10 cellular contexts compared by ENCODE assay signal in genomic region chr17:40448639-40449261, GRCh38. TPM values are rescaled to one million over a fixed set of nuclear protein-coding genes. Genes with fewer than 3 reads are reported as not detected.
DNase-seq lines count a peak whose midpoint lies in the region; TF ChIP-seq lines count a peak whose summit lies in the region.
"Had no signal": no experiment of that assay in that cellular context is flagged by ENCODE, and none has a peak within 500 bp of the region (broad histone marks: within the 10 kb centered on the region; RNA-seq: fewer than 3 reads in every experiment).

No MANE protein-coding gene starts in this region.

- POLR2A ChIA-PET in A673 (lab: Charles Lee; ENCODE audit: low non-redundant PET), result interaction anchor here (0.7 kb wide), 1 partner anchor 123 kb away, joined by 10 read pairs; no protein-coding TSS in a partner anchor

- CTCF ChIA-PET in A673 (lab: Charles Lee), result no interaction called here

- WGBS in adipose tissue, 3 donors, result 23 to 35% (median 28%) methylated on average over 7 of the region's 7 CpGs
- 53% methylated on average over 7 of the region's 7 CpGs for WGBS in suprapubic skin

- H3K27ac ChIP-seq in adipose tissue (ENCODE audit: low read depth, low read length), result peak overlapping the region; percentile 74
- H3K27ac ChIP-seq in suprapubic skin, result peak overlapping the region; percentile 74
- no peak overlapping the region for H3K27ac ChIP-seq in A673 (ENCODE audit: low read depth, low read length, poor library complexity, severe bottlenecking)
- H3K27ac ChIP-seq: foreskin keratinocyte had no signal

- DNase-seq in HuH-7 (ENCODE audit: low spot score), result peak; percentile 34
- peak; percentile 74 for DNase-seq in kidney tubule cell (ENCODE audit: low spot score)
- DNase-seq in suprapubic skin (ENCODE audit: low spot score in 2 of 2), result no peak
- no peak for DNase-seq in A673 (ENCODE audit: low spot score)
- DNase-seq in NCI-H2196 treated with DMSO at 0.1 percent for 48 hours (lab: John Stamatoyannopoulos, UW; ENCODE audit: unreplicated experiment), result no peak
- DNase-seq in medulla oblongata (ENCODE audit: extremely low spot score), result no peak
- DNase-seq: foreskin keratinocyte, NCI-H2107 had no signal

- no peaks in the 10 kb centered on the region for H3K9me3 ChIP-seq in suprapubic skin
- H3K9me3 ChIP-seq in A673 (ENCODE audit: low read depth, low read length, poor library complexity, severe bottlenecking), result no peaks in the 10 kb centered on the region

- TF ChIP-seq EP300 in suprapubic skin (IDR thresholded peaks at IDR 0.05), result no peak

- H3K4me1 ChIP-seq in suprapubic skin, result peaks cover 86% of the 10 kb centered on the region
- H3K4me1 ChIP-seq in A673 (ENCODE audit: insufficient read depth, low read length, poor library complexity, severe bottlenecking), result no peaks in the 10 kb centered on the region
- H3K4me1 ChIP-seq: foreskin keratinocyte had no signal

- intact Hi-C loops in A673 (cut with micrococcal nuclease; ENCODE audit: unreplicated experiment), result loop anchor here (10.0 kb wide), 1 partner anchor 86 kb away; no protein-coding TSS in a partner anchor

- no peak for TF ChIP-seq POLR2A in suprapubic skin (IDR thresholded peaks at IDR 0.05)

- peaks cover 14% of the 10 kb centered on the region for H3K36me3 ChIP-seq in suprapubic skin
- H3K36me3 ChIP-seq in A673 (ENCODE audit: insufficient read depth, low read length, poor library complexity, severe bottlenecking), result no peaks in the 10 kb centered on the region

- TF ChIP-seq CTCF in suprapubic skin (IDR thresholded peaks at IDR 0.05), result no peak
- TF ChIP-seq CTCF in A673 (conservative IDR thresholded peaks at IDR 0.05; ENCODE audit: low read depth, low read length), result no peak

- H3K27me3 ChIP-seq in suprapubic skin, result no peaks in the 10 kb centered on the region
- H3K27me3 ChIP-seq in A673 (replicated peaks; ENCODE audit: insufficient read depth, low read depth, low read length, poor library complexity), result no peaks in the 10 kb centered on the region

- no TSS peak for BruUV-seq in A673 (replicated peaks; lab: Mats Ljungman, UMichigan)

- H3K4me3 ChIP-seq in suprapubic skin, result peak overlapping the region; percentile 71
- no peak overlapping the region for H3K4me3 ChIP-seq in A673 (ENCODE audit: low read depth, low read length, poor library complexity, severe bottlenecking)

RNA-seq across cellular contexts. Expression of gene IGFBP4, which starts 5.5 kb away (rescaled TPM):
- polyA plus RNA-seq in adipose tissue, result 1,000 to 10,000 TPM in 1 of 3 donors, 100 to 1,000 TPM in 1, 10 to 100 TPM in 1; 77.0 to 1,385 (median 621) TPM
- total RNA-seq in suprapubic skin (10 to 100 TPM; 45.0 to 88.8 (median 74.6) TPM), A673 (2021) (4.8 and 6.5 TPM in 2 replicates)

RNA-seq across cellular contexts. Expression of gene TOP2A, which starts 31.1 kb away (rescaled TPM):
- under 1 TPM; 0.34 to 0.58 (median 0.40) TPM for polyA plus RNA-seq in adipose tissue
- 10 to 100 TPM in 3 of 4 donors, 1 to 10 TPM in 1; 8.1 to 45.2 (median 22.2) TPM for total RNA-seq in suprapubic skin
- 188 and 216 TPM in 2 replicates for total RNA-seq in A673 (2021)

RNA-seq across cellular contexts. Expression of gene TNS4, which starts 52.7 kb away (rescaled TPM):
- under 1 TPM in 2 of 3 donors, not detected in 1; 0.01 to 0.19 TPM for polyA plus RNA-seq in adipose tissue
- total RNA-seq in suprapubic skin (1,000 to 10,000 TPM in 2 of 4 donors, 100 to 1,000 TPM in 2; 730 to 1,745 (median 1,078) TPM), A673 (2021) (not detected in 2 replicates)
- polyA plus RNA-seq: neural cell had no signal

Comparison
In these comparisons a context has a peak if more than half of its experiments do, and no peak if none do; other contexts are left out.
1. DNase-seq: peak in HuH-7 (single experiment) and kidney tubule cell (single experiment); none in suprapubic skin (0 of 2), A673 (single experiment), NCI-H2196 treated with DMSO at 0.1 percent for 48 hours (single experiment) and medulla oblongata (single experiment).
2. RNA of gene TNS4, which starts 52.7 kb away (total RNA-seq): 730 to 1,745 TPM in suprapubic skin; not detected in A673; every median in the first group is over 100 times any median in the second.